Comparison of ENCODE assay signal across 10 cellular contexts in the genomic region with DNA sequence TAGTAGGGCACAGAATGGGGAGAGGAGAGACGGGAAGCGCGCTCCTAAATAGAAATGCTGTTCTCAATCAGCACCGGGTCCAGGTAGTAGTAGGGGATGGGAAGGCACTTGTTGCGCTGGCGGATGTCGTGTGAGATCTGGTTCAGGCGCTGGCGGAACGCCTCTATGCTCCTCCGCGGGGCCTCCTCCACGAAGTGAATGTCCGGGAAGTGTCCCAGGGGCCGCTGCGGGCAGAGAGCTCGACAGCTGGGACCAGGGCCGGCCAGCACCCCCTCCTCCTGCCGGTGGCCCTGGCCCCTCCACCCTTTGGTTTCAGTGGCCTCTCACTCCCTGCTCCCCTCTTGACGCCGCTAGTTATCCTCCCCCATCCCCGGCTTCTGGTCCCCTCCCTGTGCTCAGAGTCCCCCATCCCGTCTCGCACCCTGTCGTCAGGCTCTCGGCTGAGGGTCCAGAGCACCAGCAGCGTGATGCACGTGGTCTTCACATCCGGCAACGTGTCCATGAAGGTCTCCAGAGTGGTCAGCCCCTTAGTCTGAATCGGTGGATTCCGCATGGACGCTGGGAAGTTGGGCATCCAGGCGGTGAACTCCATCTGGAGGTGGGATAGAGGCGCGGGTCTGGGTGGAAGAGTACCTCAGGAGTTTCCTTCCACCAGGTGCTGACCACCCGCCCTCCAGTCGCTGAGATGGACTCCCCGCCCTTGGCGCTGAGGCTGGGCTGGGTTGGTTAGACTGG. TPM values are rescaled to one million over a fixed set of nuclear protein-coding genes. Genes with fewer than 3 reads are reported as not detected.
DNase-seq lines count a peak whose midpoint lies in the region; ATAC-seq, FAIRE-seq and TF ChIP-seq lines count a peak whose summit lies in the region.
"Had no signal": no experiment of that assay in that cellular context is flagged by ENCODE, and none has a peak within 500 bp of the region (broad histone marks: within the 10 kb centered on the region; RNA-seq: fewer than 3 reads in every experiment).

No MANE protein-coding gene starts in this region.

- H3K4me1 ChIP-seq in kidney (ENCODE audit: control insufficient read depth in 1 of 2, insufficient read depth in 1 of 2, low read depth in 1 of 2, low read length in 2 of 2), result peaks cover 0 to 15% of the 10 kb centered on the region in 2 donors

- intact Hi-C loops in kidney (cut with DNase I), result no loop called here

- H3K4me1 Mint-ChIP-seq in activated naive CD4-positive, alpha-beta T cell treated with anti-CD3 and anti-CD28 coated beads, Interleukin-2, amount 10 ng/mL, durations not matched to agents 7 days and 5 days, result peaks cover 30% of the 10 kb centered on the region
- H3K4me1 Mint-ChIP-seq in stimulated activated naive CD8-positive, alpha-beta T cell treated with anti-CD3 and anti-CD28 coated beads, Interleukin-15, Interleukin-2, amounts not matched to agents 100 ng/mL and 50 ng/mL, for 24 hours (ENCODE audit: low read depth), result peaks cover 22% of the 10 kb centered on the region

- DNase-seq in activated CD4-positive, CD25-positive, alpha-beta regulatory T cell treated with anti-CD3 and anti-CD28 coated beads, Interleukin-2, amount 50 U/mL, for 72 hours, result no peak
- DNase-seq in activated naive CD4-positive, alpha-beta T cell treated with anti-CD3 and anti-CD28 coated beads, Interleukin-2, amount 10 ng/mL, durations not matched to agents 7 days and 5 days, result peak; percentile 52
- DNase-seq in kidney (peak; percentile 76), SIG-M5 (lab: John Stamatoyannopoulos, UW) (no peak), anterior cingulate cortex (lab: John Stamatoyannopoulos, UW) (no peak)

- H3K27ac ChIP-seq in kidney (ENCODE audit: low read depth in 2 of 2, low read length in 2 of 2), result no peak overlapping the region

- CTCF ChIA-PET in activated naive CD4-positive, alpha-beta T cell treated with anti-CD3 and anti-CD28 coated beads, Interleukin-2, amount 10 ng/mL, durations not matched to agents 7 days and 5 days (lab: Charles Lee), result interaction anchor here (0.9 to 7.7 kb wide), 16 partner anchors 8 to 273 kb away, joined by 3 to 134 read pairs (median 6); partner anchors contain the start of gene ALOX12B

- H3K27me3 Mint-ChIP-seq in activated naive CD4-positive, alpha-beta T cell treated with anti-CD3 and anti-CD28 coated beads, Interleukin-2, amount 10 ng/mL, durations not matched to agents 7 days and 5 days, result peaks cover 97% of the 10 kb centered on the region
- peaks cover 51% of the 10 kb centered on the region for H3K27me3 Mint-ChIP-seq in stimulated activated naive CD8-positive, alpha-beta T cell treated with anti-CD3 and anti-CD28 coated beads, Interleukin-15, Interleukin-2, amounts not matched to agents 100 ng/mL and 50 ng/mL, for 24 hours

- ATAC-seq in activated CD4-positive, CD25-positive, alpha-beta regulatory T cell treated with anti-CD3 and anti-CD28 coated beads, Interleukin-2, amount 50 U/mL, for 24 hours, result peak; percentile 26 to 41
- ATAC-seq in GM18517 (IDR thresholded peaks at IDR 0.05; ENCODE audit: unreplicated experiment), result no peak

- no peaks in the 10 kb centered on the region for H3K36me3 Mint-ChIP-seq in activated naive CD4-positive, alpha-beta T cell treated with anti-CD3 and anti-CD28 coated beads, Interleukin-2, amount 10 ng/mL, durations not matched to agents 7 days and 5 days
- no peaks in the 10 kb centered on the region for H3K36me3 Mint-ChIP-seq in stimulated activated naive CD8-positive, alpha-beta T cell treated with anti-CD3 and anti-CD28 coated beads, Interleukin-15, Interleukin-2, amounts not matched to agents 100 ng/mL and 50 ng/mL, for 24 hours (ENCODE audit: low read depth)

- H3K4me3 Mint-ChIP-seq in activated naive CD4-positive, alpha-beta T cell treated with anti-CD3 and anti-CD28 coated beads, Interleukin-2, amount 10 ng/mL, durations not matched to agents 7 days and 5 days, result peak overlapping the region; percentile 46
- peak overlapping the region; percentile 66 for H3K4me3 Mint-ChIP-seq in stimulated activated naive CD8-positive, alpha-beta T cell treated with anti-CD3 and anti-CD28 coated beads, Interleukin-15, Interleukin-2, amounts not matched to agents 100 ng/mL and 50 ng/mL, for 24 hours

- H3K9ac ChIP-seq in kidney (ENCODE audit: low read length in 2 of 2), result no peak overlapping the region

- no peak overlapping the region for H3K27ac Mint-ChIP-seq in activated naive CD4-positive, alpha-beta T cell treated with anti-CD3 and anti-CD28 coated beads, Interleukin-2, amount 10 ng/mL, durations not matched to agents 7 days and 5 days
- H3K27ac Mint-ChIP-seq in stimulated activated naive CD8-positive, alpha-beta T cell treated with anti-CD3 and anti-CD28 coated beads, Interleukin-15, Interleukin-2, amounts not matched to agents 100 ng/mL and 50 ng/mL, for 24 hours, result peak overlapping the region; percentile 37

- H3K9me3 ChIP-seq in kidney (ENCODE audit: control insufficient read depth in 1 of 2, low read length in 2 of 2), result no peaks in the 10 kb centered on the region

- H3K36me3 ChIP-seq in kidney (ENCODE audit: control insufficient read depth in 1 of 2, insufficient read depth in 2 of 2, low read length in 2 of 2), result no peaks in the 10 kb centered on the region

- TF ChIP-seq CTCF in kidney (IDR thresholded peaks at IDR 0.05; ENCODE audit: borderline replicate concordance, extremely low read depth, insufficient read depth), result no peak

- no peak for FAIRE-seq in kidney (lab: Jason Lieb, UNC)
- FAIRE-seq: colon had no signal

- no peaks in the 10 kb centered on the region for H3K9me3 Mint-ChIP-seq in activated naive CD4-positive, alpha-beta T cell treated with anti-CD3 and anti-CD28 coated beads, Interleukin-2, amount 10 ng/mL, durations not matched to agents 7 days and 5 days
- no peaks in the 10 kb centered on the region for H3K9me3 Mint-ChIP-seq in stimulated activated naive CD8-positive, alpha-beta T cell treated with anti-CD3 and anti-CD28 coated beads, Interleukin-15, Interleukin-2, amounts not matched to agents 100 ng/mL and 50 ng/mL, for 24 hours

- no peak overlapping the region for H3K4me3 ChIP-seq in kidney (ENCODE audit: low read length in 2 of 2)

RNA-seq across cellular contexts. Expression of gene ALOX12B, which starts 14.6 kb away (rescaled TPM):
- total RNA-seq in kidney, result not detected
- not detected for polyA plus RNA-seq in kidney (ENCODE audit: insufficient read depth, low read depth, low replicate concordance)
- total RNA-seq: temporal lobe had no signal

RNA-seq across cellular contexts. Expression of gene ALOX15B, which starts 34.0 kb away (rescaled TPM):
- 8.0 TPM for total RNA-seq in kidney
- 0.15 TPM for polyA plus RNA-seq in kidney (ENCODE audit: insufficient read depth, low read depth, low replicate concordance)
- total RNA-seq: temporal lobe had no signal

RNA-seq across cellular contexts. Expression of gene ALOXE3, which starts 45.4 kb away (rescaled TPM):
- not detected for total RNA-seq in kidney
- polyA plus RNA-seq in kidney (ENCODE audit: insufficient read depth, low read depth, low replicate concordance), result not detected

RNA-seq across cellular contexts. Expression of gene HES7, which starts 51.0 kb away (rescaled TPM):
- total RNA-seq in kidney, result 0.25 TPM
- polyA plus RNA-seq in kidney (ENCODE audit: insufficient read depth, low read depth, low replicate concordance), result not detected

Comparison
In these comparisons a context has a peak if more than half of its experiments do, and no peak if none do; other contexts are left out.
1. DNase-seq: peak in activated naive CD4-positive, alpha-beta T cell treated with anti-CD3 and anti-CD28 coated beads, Interleukin-2, amount 10 ng/mL, durations not matched to agents 7 days and 5 days (single experiment) and kidney (single experiment); none in activated CD4-positive, CD25-positive, alpha-beta regulatory T cell treated with anti-CD3 and anti-CD28 coated beads, Interleukin-2, amount 50 U/mL, for 72 hours (single experiment), SIG-M5 (single experiment) and anterior cingulate cortex (0 of 58).